ENCODE assay signal across 8 cellular contexts in the genomic region with DNA sequence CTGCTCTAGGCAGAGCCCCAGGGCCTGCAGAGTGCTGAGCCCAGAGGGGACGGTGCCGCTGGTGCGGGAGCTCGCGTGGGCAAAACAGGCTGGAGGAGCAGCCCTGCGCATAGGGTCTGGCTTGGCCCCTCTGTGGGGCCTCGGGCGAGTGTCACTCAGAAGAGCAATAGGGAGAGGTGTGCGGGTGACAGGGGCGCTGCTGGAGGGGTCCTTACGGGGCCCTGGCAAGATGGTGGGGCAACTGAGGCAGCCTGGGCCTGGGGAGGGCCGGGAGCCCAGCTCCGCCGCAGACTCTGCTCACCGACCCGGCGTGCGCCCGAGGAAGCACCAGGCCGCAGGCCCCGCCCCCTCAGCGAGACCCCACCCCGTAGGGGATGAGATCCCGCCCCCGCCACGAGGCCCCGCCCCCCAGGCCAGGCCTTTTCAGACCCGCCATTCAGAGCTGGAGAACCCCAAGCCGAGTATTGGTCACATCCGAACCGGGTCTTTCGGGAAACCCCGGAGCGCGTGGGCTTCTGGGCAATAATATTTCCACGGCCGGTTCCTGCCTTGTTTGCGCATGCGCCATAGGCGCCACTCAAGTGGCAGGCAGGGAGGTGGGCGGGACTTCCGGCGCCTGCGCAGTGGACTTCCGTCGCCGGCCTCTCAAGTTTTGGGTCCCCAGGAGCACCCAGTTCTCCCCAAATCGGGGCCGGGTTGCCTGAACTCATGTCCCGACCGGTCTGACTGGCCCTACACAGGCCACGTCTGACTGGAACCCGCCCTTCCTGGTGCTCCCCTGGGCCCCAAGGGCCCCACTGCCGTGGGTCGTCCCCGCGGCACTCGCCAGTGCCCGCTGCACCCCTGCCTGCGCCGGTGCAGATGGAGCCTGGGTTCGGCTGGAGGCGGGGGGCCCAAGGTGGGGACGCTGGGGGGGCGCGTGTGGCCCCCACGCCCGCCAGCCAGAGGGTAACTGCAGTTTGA.
DNase-seq lines count a peak whose midpoint lies in the region; TF ChIP-seq lines count a peak whose summit lies in the region.

No MANE protein-coding gene starts in this region.

- H3K36me3 ChIP-seq in effector memory CD4-positive, alpha-beta T cell (ENCODE audit: control insufficient read depth, insufficient read depth, low read length), result no peaks in the 10 kb centered on the region

- H3K27ac ChIP-seq in effector memory CD4-positive, alpha-beta T cell (ENCODE audit: insufficient read depth, low read length, poor library complexity, severe bottlenecking), result peak overlapping the region; percentile 86

- peaks cover 22% of the 10 kb centered on the region for H3K4me1 ChIP-seq in effector memory CD4-positive, alpha-beta T cell (ENCODE audit: control insufficient read depth, insufficient read depth, low read length, poor library complexity, severe bottlenecking)

- H3K27me3 ChIP-seq in effector memory CD4-positive, alpha-beta T cell (replicated peaks; ENCODE audit: control insufficient read depth, insufficient read depth, low read length, poor library complexity, severe bottlenecking), result no peaks in the 10 kb centered on the region

- no peaks in the 10 kb centered on the region for H3K9me3 ChIP-seq in effector memory CD4-positive, alpha-beta T cell (ENCODE audit: control insufficient read depth, low read length)

- DNase-seq in COLO668 (lab: John Stamatoyannopoulos, UW; ENCODE audit: unreplicated experiment), result peak; percentile 96
- peak; percentile 99 for DNase-seq in GM20000 (ENCODE audit: low spot score)
- DNase-seq in HS-5 (ENCODE audit: low read depth), result peak; percentile 92
- peak; percentile 95 for DNase-seq in NK-92 (lab: John Stamatoyannopoulos, UW; ENCODE audit: unreplicated experiment)
- peak; percentile 98 for DNase-seq in activated CD8-positive, alpha-beta memory T cell treated with anti-CD3 and anti-CD28 coated beads for 24 hours
- DNase-seq in effector memory CD4-positive, alpha-beta T cell, result peak; percentile 98
- DNase-seq in medulla oblongata (ENCODE audit: extremely low spot score), result peak; percentile 98
- DNase-seq in stimulated activated CD4-positive, alpha-beta T cell treated with anti-CD3 and anti-CD28 coated beads, TNF-alpha, amount 100 ng/mL, for 48 hours (ENCODE audit: low read depth in 3 of 3), result peak; percentile 99

- H3K4me3 ChIP-seq in effector memory CD4-positive, alpha-beta T cell (ENCODE audit: insufficient read depth, low read depth, low read length, poor library complexity, severe bottlenecking), result peak overlapping the region; percentile 82

- TF ChIP-seq CTCF in GM20000 (IDR thresholded peaks at IDR 0.05; ENCODE audit: extremely low read depth, missing control alignments), result no peak

Comparison
In these comparisons a context has a peak if more than half of its experiments do, and no peak if none do; other contexts are left out.
1. Peak in every context shown above with its lines: DNase-seq, H3K4me3 ChIP-seq and H3K27ac ChIP-seq.